ENCODE assay signal across 8 cellular contexts in genomic region chr12:96906498-96906848, GRCh38. TPM values are rescaled to one million over a fixed set of nuclear protein-coding genes. Genes with fewer than 3 reads are reported as not detected.
DNase-seq lines count a peak whose midpoint lies in the region; ATAC-seq, FAIRE-seq and TF ChIP-seq lines count a peak whose summit lies in the region.

No MANE protein-coding gene starts in this region.

- H3K27me3 Mint-ChIP-seq in glutamatergic neuron (ENCODE audit: unreplicated experiment): peaks cover 2% of the 10 kb centered on the region

- CTCF ChIA-PET in HCT116 (lab: Charles Lee): no interaction called here

- no peak for FAIRE-seq in small intestine (lab: Jason Lieb, UNC)
- no peak for FAIRE-seq in D721Med (lab: Jason Lieb, UNC)

- peaks cover 8% of the 10 kb centered on the region for H3K4me1 Mint-ChIP-seq in glutamatergic neuron (ENCODE audit: low read depth, unreplicated experiment)

- DNase-seq in HCT116 (ENCODE audit: low read depth, low spot score) (no peak), glutamatergic neuron (no peak), small intestine (no peak), D721Med (ENCODE audit: insufficient read length, low spot score) (no peak), amygdala (lab: John Stamatoyannopoulos, UW) (no peak), NCI-H2196 treated with DMSO at 0.1 percent for 48 hours (lab: John Stamatoyannopoulos, UW; ENCODE audit: unreplicated experiment) (no peak)
- DNase-seq in activated CD4-positive, alpha-beta T cell treated with anti-CD3 and anti-CD28 coated beads, Interleukin-2, amount 50 U/mL, for 1 hour: peak; percentile 3

- peak overlapping the region; percentile 84 for H3K4me3 Mint-ChIP-seq in glutamatergic neuron (ENCODE audit: unreplicated experiment)

- no peaks in the 10 kb centered on the region for H3K9me3 ChIP-seq in HCT116 (ENCODE audit: control insufficient read depth in 1 of 2, insufficient read depth in 1 of 2, low read depth in 1 of 2, low read length in 2 of 2)
- no peaks in the 10 kb centered on the region for H3K9me3 ChIP-seq in small intestine (ENCODE audit: control insufficient read depth, low read depth)

- H3K36me3 Mint-ChIP-seq in glutamatergic neuron (ENCODE audit: unreplicated experiment): no peaks in the 10 kb centered on the region

- H3K27me3 ChIP-seq in HCT116 (ENCODE audit: insufficient read depth, low read length) (no peaks in the 10 kb centered on the region), small intestine (ENCODE audit: control insufficient read depth in 2 of 2, insufficient read depth in 2 of 2, low read length in 2 of 2) (no peaks in the 10 kb centered on the region)

- H4K20me1 ChIP-seq in HCT116 (ENCODE audit: insufficient read depth): no peaks in the 10 kb centered on the region

- H3K36me3 ChIP-seq in HCT116 (ENCODE audit: control insufficient read depth in 1 of 2, insufficient read depth in 2 of 2, low read length in 2 of 2) (no peaks in the 10 kb centered on the region), small intestine (ENCODE audit: control insufficient read depth in 2 of 2, insufficient read depth in 2 of 2, low read length in 2 of 2) (no peaks in the 10 kb centered on the region)

- peaks cover 41% of the 10 kb centered on the region for H3K79me2 ChIP-seq in HCT116 (ENCODE audit: insufficient read depth, low read length)

- POLR2A ChIA-PET in HCT116 (lab: Charles Lee): no interaction called here

- TF ChIP-seq CTCF in HCT116 (IDR thresholded peaks at IDR 0.05 in 2 of 3, conservative IDR thresholded peaks at IDR 0.05 in 1 of 3; ENCODE audit: borderline replicate concordance in 1 of 3, insufficient read depth in 1 of 3, low read depth in 2 of 3, low read length in 2 of 3) (no peak), glutamatergic neuron (IDR thresholded peaks at IDR 0.05; ENCODE audit: partially characterized antibody, unreplicated experiment) (no peak), D721Med (IDR thresholded peaks at IDR 0.05; ENCODE audit: insufficient read depth, missing control alignments) (no peak)

- no peaks in the 10 kb centered on the region for H3K9me2 ChIP-seq in HCT116 (ENCODE audit: insufficient read depth)

- TSS peak; percentile 81 for BruUV-seq in HCT116 (replicated peaks; lab: Mats Ljungman, UMichigan)

- peak overlapping the region; percentile 92 for H3K4me2 ChIP-seq in HCT116 (ENCODE audit: low read length)

- peak overlapping the region; percentile 77 for H3K27ac Mint-ChIP-seq in glutamatergic neuron (ENCODE audit: unreplicated experiment)

- no peak for TF ChIP-seq RAD21 in HCT116 (IDR thresholded peaks at IDR 0.05; ENCODE audit: low read depth)

- 0 out of 2 replicates have a peak overlapping the region, but pooled peaks have one; percentile 56 for H3K27ac ChIP-seq in HCT116 (ENCODE audit: low read depth, low read length)
- peak overlapping the region; percentile 72 to 95 for H3K27ac ChIP-seq in small intestine (ENCODE audit: low read depth in 1 of 2, low read length in 1 of 2)

- ATAC-seq in HCT116: no peak
- no peak for ATAC-seq in GM21381 (IDR thresholded peaks at IDR 0.05; ENCODE audit: unreplicated experiment)

- H3K9ac ChIP-seq in HCT116 (ENCODE audit: low read length): peak overlapping the region; percentile 68

- intact Hi-C loops in HCT116 (cut with micrococcal nuclease): no loop called here

- H3K4me3 ChIP-seq in HCT116 (replicated peaks in 1 of 2; ENCODE audit: low read depth in 1 of 2, low read length in 2 of 2) (peak overlapping the region; percentile 53 to 71), small intestine (ENCODE audit: low read depth in 1 of 2, low read length in 2 of 2) (peak overlapping the region; percentile 87 to 96)

- peak overlapping the region; percentile 39 for H2AFZ ChIP-seq in HCT116 (ENCODE audit: low read depth, low read length, poor library complexity, severe bottlenecking)

- WGBS in small intestine, 3 donors: 5 to 32% (median 13%) methylated on average over 9 of the region's 9 CpGs

- RAD21 ChIA-PET in HCT116 (lab: Charles Lee; ENCODE audit: low non-redundant PET in 1 of 2, low total read pairs in 2 of 2, uncharacterized antibody in 2 of 2, unreplicated experiment in 2 of 2): no interaction called here

- H3K4me1 ChIP-seq in HCT116 (ENCODE audit: control insufficient read depth in 1 of 2, insufficient read depth in 2 of 2, low read length in 2 of 2) (peaks cover 8 to 14% of the 10 kb centered on the region in 2 experiments; a peak in 3 of 4 replicates), small intestine (ENCODE audit: control insufficient read depth in 2 of 2, insufficient read depth in 1 of 2, low read depth in 1 of 2, low read length in 1 of 2) (no peaks in the 10 kb centered on the region)

- TF ChIP-seq POLR2A in HCT116 (IDR thresholded peaks at IDR 0.05; ENCODE audit: borderline replicate concordance, extremely low read depth, insufficient read depth, insufficient read length): no peak

- no peaks in the 10 kb centered on the region for H3K9me3 Mint-ChIP-seq in glutamatergic neuron (ENCODE audit: unreplicated experiment)

TF ChIP-seq in HCT116, 20 proteins besides CTCF, POLR2A, EP300 and RAD21:
- no peak for TF ChIP-seq TCF7L2 (IDR thresholded peaks at IDR 0.05; ENCODE audit: borderline replicate concordance, extremely low read depth, insufficient read depth, insufficient read length)
- no peak for TF ChIP-seq FOSL1 (IDR thresholded peaks at IDR 0.05; ENCODE audit: low read depth)
- TF ChIP-seq POLR2AphosphoS5 (IDR thresholded peaks at IDR 0.05; ENCODE audit: low read depth, low read length): no peak
- no peak for TF ChIP-seq EGR1 (IDR thresholded peaks at IDR 0.05; ENCODE audit: low read depth)
- no peak for TF ChIP-seq REST (IDR thresholded peaks at IDR 0.05; ENCODE audit: low read depth)
- TF ChIP-seq JUND (IDR thresholded peaks at IDR 0.05): no peak
- TF ChIP-seq ELF1 (IDR thresholded peaks at IDR 0.05; ENCODE audit: borderline replicate concordance, low read depth): no peak
- no peak for TF ChIP-seq ZNF274 (IDR thresholded peaks at IDR 0.05; ENCODE audit: low read depth, low read length)
- TF ChIP-seq SRF (IDR thresholded peaks at IDR 0.05; ENCODE audit: low read depth): no peak

RNA-seq across cellular contexts. Expression of gene NEDD1, which starts 0.6 kb away (rescaled TPM):
- 35.4 TPM for total RNA-seq in HCT116 (2021; ENCODE audit: unreplicated experiment)
- 15.1 and 17.8 TPM in 2 replicates for polyA plus RNA-seq in HCT116 (2012)
- total RNA-seq in glutamatergic neuron (ENCODE audit: unreplicated experiment): 11.4 TPM
- polyA plus RNA-seq in small intestine: 1 to 10 TPM; 5.4 to 8.0 (median 6.3) TPM
